Comparison of ENCODE assay signal across 11 cellular contexts in the genomic region with DNA sequence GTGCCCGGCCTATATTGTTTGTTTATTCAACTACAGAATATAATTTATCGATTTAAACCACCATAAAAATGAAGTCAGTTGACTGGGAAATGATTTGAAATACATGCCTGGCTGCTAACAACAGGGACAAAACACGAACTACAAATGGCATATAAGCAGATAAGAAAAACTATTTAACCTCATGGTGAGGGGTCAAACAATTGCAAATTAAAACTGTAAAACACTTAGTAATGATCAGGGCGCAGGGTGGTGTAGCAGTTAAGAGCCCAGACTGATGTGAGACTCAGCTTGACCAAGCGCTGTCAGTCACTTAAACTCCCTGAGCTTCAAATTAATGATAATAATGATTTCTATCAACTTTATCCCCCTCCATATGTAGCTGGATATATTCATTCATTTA. TPM values are rescaled to one million over a fixed set of nuclear protein-coding genes. Genes with fewer than 3 reads are reported as not detected.
DNase-seq lines count a peak whose midpoint lies in the region; ATAC-seq and TF ChIP-seq lines count a peak whose summit lies in the region.
"Had no signal": no experiment of that assay in that cellular context is flagged by ENCODE, and none has a peak within 500 bp of the region (broad histone marks: within the 10 kb centered on the region; RNA-seq: fewer than 3 reads in every experiment).

No MANE protein-coding gene starts in this region.

- no peaks in the 10 kb centered on the region for H3K9me3 Mint-ChIP-seq in activated CD4-positive, alpha-beta T cell treated with anti-CD3 and anti-CD28 coated beads, Interleukin-2, amount 10 ng/mL, durations not matched to agents 7 days and 5 days
- no peaks in the 10 kb centered on the region for H3K9me3 Mint-ChIP-seq in stimulated activated naive B cell treated with anti-CD40 and anti-IgM and Interleukin-4, amounts not matched to agents 10 μg/mL and 1 μg/mL and 100 μg/mL, for 72 hours

- no peak for TF ChIP-seq POLR2A in esophagus squamous epithelium (IDR thresholded peaks at IDR 0.05)

- H3K27me3 ChIP-seq in WERI-Rb-1 (ENCODE audit: insufficient read depth, low read depth, severe bottlenecking) (no peaks in the 10 kb centered on the region), esophagus squamous epithelium (no peaks in the 10 kb centered on the region)
- H3K27me3 ChIP-seq: brain microvascular endothelial cell had no signal

- H3K36me3 Mint-ChIP-seq in activated CD4-positive, alpha-beta T cell treated with anti-CD3 and anti-CD28 coated beads, Interleukin-2, amount 10 ng/mL, durations not matched to agents 7 days and 5 days (ENCODE audit: low read depth) = peaks cover 75% of the 10 kb centered on the region
- peaks cover 34 to 55% of the 10 kb centered on the region in 2 donors for H3K36me3 Mint-ChIP-seq in stimulated activated naive B cell treated with anti-CD40 and anti-IgM and Interleukin-4, amounts not matched to agents 10 μg/mL and 1 μg/mL and 100 μg/mL, for 72 hours

- CTCF ChIA-PET in activated CD4-positive, alpha-beta T cell treated with anti-CD3 and anti-CD28 coated beads, Interleukin-2, amount 10 ng/mL, durations not matched to agents 7 days and 5 days (lab: Charles Lee) = interaction anchor here (0.6 to 2.6 kb wide), 9 partner anchors 9 to 194 kb away, joined by 3 to 26 read pairs (median 4); a partner anchor contains a TSS

- H3K27me3 Mint-ChIP-seq in activated CD4-positive, alpha-beta T cell treated with anti-CD3 and anti-CD28 coated beads, Interleukin-2, amount 10 ng/mL, durations not matched to agents 7 days and 5 days = no peaks in the 10 kb centered on the region
- H3K27me3 Mint-ChIP-seq in stimulated activated naive B cell treated with anti-CD40 and anti-IgM and Interleukin-4, amounts not matched to agents 10 μg/mL and 1 μg/mL and 100 μg/mL, for 72 hours = no peaks in the 10 kb centered on the region

- H3K4me3 Mint-ChIP-seq in activated CD4-positive, alpha-beta T cell treated with anti-CD3 and anti-CD28 coated beads, Interleukin-2, amount 10 ng/mL, durations not matched to agents 7 days and 5 days = peak overlapping the region; percentile 64
- H3K4me3 Mint-ChIP-seq in stimulated activated naive B cell treated with anti-CD40 and anti-IgM and Interleukin-4, amounts not matched to agents 10 μg/mL and 1 μg/mL and 100 μg/mL, for 72 hours = peak overlapping the region; percentile 63 to 78

- no peaks in the 10 kb centered on the region for H3K9me3 ChIP-seq in WERI-Rb-1 (ENCODE audit: severe bottlenecking)
- no peaks in the 10 kb centered on the region for H3K9me3 ChIP-seq in esophagus squamous epithelium

- H3K36me3 ChIP-seq in WERI-Rb-1 = peaks cover 78% of the 10 kb centered on the region
- H3K36me3 ChIP-seq in esophagus squamous epithelium = peaks cover 3 to 34% (median 5%) of the 10 kb centered on the region in 3 donors

- peaks cover 80% of the 10 kb centered on the region for H3K4me1 Mint-ChIP-seq in activated CD4-positive, alpha-beta T cell treated with anti-CD3 and anti-CD28 coated beads, Interleukin-2, amount 10 ng/mL, durations not matched to agents 7 days and 5 days
- peaks cover 34 to 50% of the 10 kb centered on the region in 2 donors for H3K4me1 Mint-ChIP-seq in stimulated activated naive B cell treated with anti-CD40 and anti-IgM and Interleukin-4, amounts not matched to agents 10 μg/mL and 1 μg/mL and 100 μg/mL, for 72 hours

- 75 to 86% methylated on average over 5 of the region's 5 CpGs for WGBS in esophagus squamous epithelium, 2 donors

- H3K27ac Mint-ChIP-seq in activated CD4-positive, alpha-beta T cell treated with anti-CD3 and anti-CD28 coated beads, Interleukin-2, amount 10 ng/mL, durations not matched to agents 7 days and 5 days = peak overlapping the region; percentile 94
- H3K27ac Mint-ChIP-seq in stimulated activated naive B cell treated with anti-CD40 and anti-IgM and Interleukin-4, amounts not matched to agents 10 μg/mL and 1 μg/mL and 100 μg/mL, for 72 hours = peak overlapping the region; percentile 96

- H3K4me3 ChIP-seq in WERI-Rb-1 (ENCODE audit: low read depth, low read length) = no peak overlapping the region
- H3K4me3 ChIP-seq in esophagus squamous epithelium = no peak overlapping the region

- POLR2A ChIA-PET in activated CD4-positive, alpha-beta T cell treated with anti-CD3 and anti-CD28 coated beads, Interleukin-2, amount 10 ng/mL, durations not matched to agents 7 days and 5 days (lab: Charles Lee) = interaction anchor here (0.9 kb wide), 1 partner anchor 27 kb away, joined by 3 read pairs; a partner anchor contains a TSS

- intact Hi-C loops in esophagus squamous epithelium (cut with DNase I) = no loop called here

- H3K4me1 ChIP-seq in esophagus squamous epithelium = peaks cover 11 to 70% (median 48%) of the 10 kb centered on the region in 3 donors

- peak overlapping the region; percentile 45 for H3K27ac ChIP-seq in WERI-Rb-1
- H3K27ac ChIP-seq in esophagus squamous epithelium = peak overlapping the region; percentile 60 to 90 (median 80)
- H3K27ac ChIP-seq: brain microvascular endothelial cell had no signal

- ATAC-seq in stimulated activated naive B cell treated with anti-CD40 and anti-IgM and Interleukin-4, amounts not matched to agents 10 μg/mL and 1 μg/mL and 100 μg/mL, for 72 hours (replicated peaks) = no peak
- ATAC-seq in GM21723 (IDR thresholded peaks at IDR 0.05; ENCODE audit: unreplicated experiment) = no peak

- TF ChIP-seq CTCF in WERI-Rb-1 (IDR thresholded peaks at IDR 0.05; ENCODE audit: low read depth, low read length) (no peak), esophagus squamous epithelium (IDR thresholded peaks at IDR 0.05) (no peak)

- no peak for DNase-seq in activated CD4-positive, alpha-beta T cell treated with anti-CD3 and anti-CD28 coated beads, Interleukin-2, amount 10 ng/mL, durations not matched to agents 7 days and 5 days
- no peak for DNase-seq in activated CD4-positive, alpha-beta T cell treated with anti-CD3 and anti-CD28 coated beads for 4 hours
- no peak for DNase-seq in WERI-Rb-1
- DNase-seq in esophagus squamous epithelium (lab: John Stamatoyannopoulos, UW) = no peak
- no peak for DNase-seq in stimulated activated naive B cell treated with anti-CD40 and anti-IgM and Interleukin-4, amounts not matched to agents 10 μg/mL and 1 μg/mL and 100 μg/mL, for 72 hours
- DNase-seq in SW 1271 (lab: John Stamatoyannopoulos, UW) = no peak
- DNase-seq in cerebellar nuclear complex (lab: John Stamatoyannopoulos, UW) = no peak
- DNase-seq: activated CD4-positive, alpha-beta T cell treated with anti-CD3 and anti-CD28 coated beads for 1 hour; brain microvascular endothelial cell; NCI-H187 treated with DMSO at 0.1 percent for 48 hours had no signal

RNA-seq across cellular contexts. Expression of a gene that starts 6.7 kb away (rescaled TPM):
- 100 to 1,000 TPM; 129 to 130 TPM for total RNA-seq in activated CD4-positive, alpha-beta T cell treated with anti-CD3 and anti-CD28 coated beads, Interleukin-2, amount 10 ng/mL, durations not matched to agents 7 days and 5 days
- total RNA-seq in esophagus squamous epithelium = 10 to 100 TPM; 19.1 to 55.4 (median 39.0) TPM

RNA-seq across cellular contexts. Expression of a gene that starts 26.4 kb away (rescaled TPM):
- total RNA-seq in activated CD4-positive, alpha-beta T cell treated with anti-CD3 and anti-CD28 coated beads, Interleukin-2, amount 10 ng/mL, durations not matched to agents 7 days and 5 days = 100 to 1,000 TPM; 163 to 165 TPM
- 100 to 1,000 TPM in 3 of 4 donors, 10 to 100 TPM in 1; 87.9 to 125 (median 102) TPM for total RNA-seq in esophagus squamous epithelium

RNA-seq across cellular contexts. Expression of a gene that starts 57.4 kb away (rescaled TPM):
- 10 to 100 TPM; 53.3 to 63.2 TPM for total RNA-seq in activated CD4-positive, alpha-beta T cell treated with anti-CD3 and anti-CD28 coated beads, Interleukin-2, amount 10 ng/mL, durations not matched to agents 7 days and 5 days
- 10 to 100 TPM; 27.1 to 69.3 (median 40.8) TPM for total RNA-seq in esophagus squamous epithelium
